In genomic region chr22:45934659-45935341, GRCh38 we compare ENCODE assay signal across 9 cellular contexts. TPM values are rescaled to one million over a fixed set of nuclear protein-coding genes. Genes with fewer than 3 reads are reported as not detected.
A peak's percentile ranks its signal among the peaks of the same experiment; 100 is the strongest.
DNase-seq lines count a peak whose midpoint lies in the region; ATAC-seq and TF ChIP-seq lines count a peak whose summit lies in the region.
"Had no signal": no experiment of that assay in that cellular context is flagged by ENCODE, and none has a peak within 500 bp of the region (broad histone marks: within the 10 kb centered on the region; RNA-seq: fewer than 3 reads in every experiment).

No MANE protein-coding gene starts in this region.

- no peaks in the 10 kb centered on the region for H3K9me3 ChIP-seq in MG63

- no peaks in the 10 kb centered on the region for H3K27me3 Mint-ChIP-seq in WTC11 (ENCODE audit: low read depth)

- H3K36me3 ChIP-seq in MG63 = no peaks in the 10 kb centered on the region; the same call in 1 of the 2 replicates

- POLR2A ChIA-PET in WTC11 (lab: Charles Lee) = no interaction called here

- DNase-seq in DMS153 (lab: John Stamatoyannopoulos, UW) (peak; percentile 48), MG63 (peak; percentile 90), cerebellum (ENCODE audit: low spot score) (peak; percentile 62), occipital lobe (lab: John Stamatoyannopoulos, UW) (peak; percentile 35), NCI-H146 treated with DMSO at 0.1 percent for 48 hours (lab: John Stamatoyannopoulos, UW; ENCODE audit: unreplicated experiment) (no peak), WTC11 (ENCODE audit: low spot score) (no peak), lower leg skin (ENCODE audit: low spot score in 2 of 2) (no peak)
- DNase-seq: activated naive CD4-positive, alpha-beta T cell treated with anti-CD3 and anti-CD28 coated beads for 36 hours had no signal

- no peak for ATAC-seq in GM21423 (IDR thresholded peaks at IDR 0.05; ENCODE audit: unreplicated experiment)
- no peak for ATAC-seq in WTC11

- H3K36me3 Mint-ChIP-seq in WTC11 = no peaks in the 10 kb centered on the region

- no peaks in the 10 kb centered on the region for H3K4me1 Mint-ChIP-seq in WTC11

- no peak overlapping the region for H3K4me3 Mint-ChIP-seq in WTC11
- H3K4me3 Mint-ChIP-seq: activated naive CD4-positive, alpha-beta T cell treated with anti-CD3 and anti-CD28 coated beads for 36 hours had no signal

- intact Hi-C loops in lower leg skin (cut with DNase I; ENCODE audit: low total_unique reads) = no loop called here

- CTCF ChIA-PET in WTC11 (lab: Charles Lee) = no interaction called here

- TF ChIP-seq CTCF in WTC11 (IDR thresholded peaks at IDR 0.05) = no peak
- TF ChIP-seq CTCF in lower leg skin (IDR thresholded peaks at IDR 0.05) = no peak

- no peak overlapping the region for H3K4me3 ChIP-seq in MG63
- no peak overlapping the region for H3K4me3 ChIP-seq in lower leg skin (ENCODE audit: low read depth, poor library complexity, severe bottlenecking)

- no peaks in the 10 kb centered on the region for H3K27me3 ChIP-seq in MG63

- WGBS in lower leg skin, 2 donors = 21 to 25% methylated on average over 20 to 26 of the region's 27 CpGs

- H3K27ac Mint-ChIP-seq in WTC11 = no peak overlapping the region
- H3K27ac Mint-ChIP-seq: activated naive CD4-positive, alpha-beta T cell treated with anti-CD3 and anti-CD28 coated beads for 36 hours had no signal

- peaks cover 5% of the 10 kb centered on the region for H3K9me3 Mint-ChIP-seq in WTC11
- H3K9me3 Mint-ChIP-seq: activated naive CD4-positive, alpha-beta T cell treated with anti-CD3 and anti-CD28 coated beads for 36 hours had no signal

- no peak for TF ChIP-seq POLR2A in lower leg skin (IDR thresholded peaks at IDR 0.05)

TF ChIP-seq in WTC11, 78 proteins besides CTCF, POLR2A, EP300 and RAD21 (continues in another document):
- TF ChIP-seq MAX (CRISPR knock-in tag; IDR thresholded peaks at IDR 0.05) (no peak), USF1 (CRISPR knock-in tag; IDR thresholded peaks at IDR 0.05) (no peak), ARID4B (CRISPR knock-in tag; IDR thresholded peaks at IDR 0.05; ENCODE audit: borderline replicate concordance) (no peak), ZNF512 (CRISPR knock-in tag; IDR thresholded peaks at IDR 0.05; ENCODE audit: borderline replicate concordance) (no peak), SMAD3 (CRISPR knock-in tag; IDR thresholded peaks at IDR 0.05; ENCODE audit: borderline replicate concordance) (no peak), CDX4 (CRISPR knock-in tag; IDR thresholded peaks at IDR 0.05; ENCODE audit: borderline replicate concordance) (no peak), STAT6 (CRISPR knock-in tag; conservative IDR thresholded peaks at IDR 0.05; ENCODE audit: low read depth) (no peak), OVOL2 (CRISPR knock-in tag; IDR thresholded peaks at IDR 0.05; ENCODE audit: borderline replicate concordance) (no peak), ZBTB21 (CRISPR knock-in tag; IDR thresholded peaks at IDR 0.05; ENCODE audit: borderline replicate concordance) (no peak), ATF2 (CRISPR knock-in tag; IDR thresholded peaks at IDR 0.05; ENCODE audit: borderline replicate concordance, low read depth) (no peak), GTF2I (CRISPR knock-in tag; conservative IDR thresholded peaks at IDR 0.05) (no peak), FOXK1 (CRISPR knock-in tag; IDR thresholded peaks at IDR 0.05) (no peak)

RNA-seq across cellular contexts. Expression of gene WNT7B, which starts 42.2 kb away (rescaled TPM):
- 5.6 and 7.9 TPM in 2 replicates for total RNA-seq in MG63 (2014; rRNA removed; shearing (Covaris generic); ENCODE audit: low replicate concordance)
- total RNA-seq in cerebellum = 39.7 TPM
- total RNA-seq in occipital lobe = 6.6 TPM
- 0.18 to 0.33 TPM (median 0.23 TPM) in 3 replicates for total RNA-seq in WTC11 (2021)
- total RNA-seq in lower leg skin = 10 to 100 TPM; 26.4 to 39.9 (median 33.9) TPM
- total RNA-seq: activated naive CD4-positive, alpha-beta T cell treated with anti-CD3 and anti-CD28 coated beads for 36 hours had no signal

Comparison
In these comparisons a context has a peak if more than half of its experiments do, and no peak if none do; other contexts are left out.
1. DNase-seq: peak in DMS153 (single experiment), MG63 (single experiment), cerebellum (single experiment) and occipital lobe (single experiment); none in NCI-H146 treated with DMSO at 0.1 percent for 48 hours (single experiment), WTC11 (single experiment) and lower leg skin (0 of 2).